23 cellular contexts compared by ENCODE assay signal in genomic region chr2:100699131-100699530, GRCh38.
DNase-seq lines count a peak whose midpoint lies in the region; ATAC-seq and TF ChIP-seq lines count a peak whose summit lies in the region.
"Had no signal": no experiment of that assay in that cellular context is flagged by ENCODE, and none has a peak within 500 bp of the region (broad histone marks: within the 10 kb centered on the region; RNA-seq: fewer than 3 reads in every experiment).

No MANE protein-coding gene starts in this region.

- H3K36me3 Mint-ChIP-seq in CD14-positive monocyte, result no peaks in the 10 kb centered on the region

- H3K9me3 ChIP-seq in right atrium auricular region (peaks cover 4 to 25% of the 10 kb centered on the region in 2 donors), esophagus muscularis mucosa (peaks cover 0 to 23% (median 15%) of the 10 kb centered on the region in 4 donors), lung (ENCODE audit: control insufficient read depth in 2 of 2, insufficient read depth in 1 of 2, low read length in 1 of 2) (peaks cover 0 to 1% of the 10 kb centered on the region in 2 donors), vagina (no peaks in the 10 kb centered on the region), adrenal gland (replicated peaks in 1 of 3) (peaks cover 0 to 9% (median 0%) of the 10 kb centered on the region in 3 donors)
- H3K9me3 ChIP-seq: BE2C had no signal

- H3K36me3 ChIP-seq in right atrium auricular region (no peaks in the 10 kb centered on the region), esophagus muscularis mucosa (no peaks in the 10 kb centered on the region), lung (ENCODE audit: control insufficient read depth in 2 of 2, insufficient read depth in 2 of 2, low read length in 2 of 2) (no peaks in the 10 kb centered on the region), vagina (no peaks in the 10 kb centered on the region), adrenal gland (replicated peaks in 1 of 2) (no peaks in the 10 kb centered on the region)
- H3K36me3 ChIP-seq: BE2C; BLaER1 treated with 17β-estradiol and CSF1 and Interleukin-3, amounts not matched to agents 10 nM and 100 nM had no signal

- TF ChIP-seq EP300 in esophagus muscularis mucosa (IDR thresholded peaks at IDR 0.05), result no peak

- no peaks in the 10 kb centered on the region for H3K4me1 Mint-ChIP-seq in CD14-positive monocyte

- H3K27ac Mint-ChIP-seq in CD14-positive monocyte, result no peak overlapping the region
- H3K27ac Mint-ChIP-seq: CD4-positive, alpha-beta memory T cell; GM23338; H9 had no signal

- peaks cover 5 to 35% (median 14%) of the 10 kb centered on the region in 7 donors for H3K9me3 Mint-ChIP-seq in CD14-positive monocyte

- DNase-seq in right atrium auricular region (ENCODE audit: low spot score) (peak; percentile 5), Right ventricle myocardium inferior (ENCODE audit: missing footprints) (no peak), esophagus muscularis mucosa (ENCODE audit: extremely low spot score) (peak; percentile 75), lung (ENCODE audit: low spot score) (peak; percentile 15), vagina (ENCODE audit: extremely low spot score in 2 of 2) (peak; percentile 58 to 60), adrenal gland (no peak), CD14-positive monocyte (ENCODE audit: low spot score) (no peak)
- DNase-seq: 8988T; ACHN; AML-193; BE2C; Calu3; CD4-positive, alpha-beta memory T cell; COR-L47; DMS53; DMS79 treated with DMSO at 0.1 percent for 48 hours; GF-D8; H9 had no signal

- no peak overlapping the region for H3K27ac ChIP-seq in right atrium auricular region
- H3K27ac ChIP-seq in esophagus muscularis mucosa (replicated peaks in 1 of 4), result no peak overlapping the region
- no peak overlapping the region for H3K27ac ChIP-seq in lung (ENCODE audit: low read depth in 1 of 2, low read length in 1 of 2)
- no peak overlapping the region for H3K27ac ChIP-seq in vagina
- no peak overlapping the region for H3K27ac ChIP-seq in adrenal gland
- H3K27ac ChIP-seq: A549; BLaER1 treated with 17β-estradiol and CSF1 and Interleukin-3, amounts not matched to agents 10 nM and 100 nM had no signal

- TF ChIP-seq POLR2A in esophagus muscularis mucosa (IDR thresholded peaks at IDR 0.05; ENCODE audit: low read depth), result no peak
- no peak for TF ChIP-seq POLR2A in vagina (IDR thresholded peaks at IDR 0.05)
- TF ChIP-seq POLR2A in adrenal gland (IDR thresholded peaks at IDR 0.05), result no peak

- H3K4me3 Mint-ChIP-seq in CD14-positive monocyte, result no peak overlapping the region
- H3K4me3 Mint-ChIP-seq: CD4-positive, alpha-beta memory T cell; GM23338; H9 had no signal

- TF ChIP-seq CTCF in right atrium auricular region (IDR thresholded peaks at IDR 0.05) (no peak), esophagus muscularis mucosa (IDR thresholded peaks at IDR 0.05) (no peak), lung (IDR thresholded peaks at IDR 0.05; ENCODE audit: control extremely low read depth, extremely low read depth) (no peak), vagina (IDR thresholded peaks at IDR 0.05) (no peak), adrenal gland (IDR thresholded peaks at IDR 0.05) (no peak), CD14-positive monocyte (IDR thresholded peaks at IDR 0.05) (no peak)

- H3K4me1 ChIP-seq in right atrium auricular region, result no peaks in the 10 kb centered on the region
- H3K4me1 ChIP-seq in esophagus muscularis mucosa, result peaks cover 0 to 13% (median 12%) of the 10 kb centered on the region in 4 donors
- H3K4me1 ChIP-seq in lung (ENCODE audit: control insufficient read depth in 2 of 2, insufficient read depth in 2 of 2, low read length in 2 of 2), result no peaks in the 10 kb centered on the region
- peaks cover 6% of the 10 kb centered on the region for H3K4me1 ChIP-seq in vagina
- no peaks in the 10 kb centered on the region for H3K4me1 ChIP-seq in adrenal gland (replicated peaks in 1 of 2)
- H3K4me1 ChIP-seq: A549; BE2C; BLaER1 treated with 17β-estradiol and CSF1 and Interleukin-3, amounts not matched to agents 10 nM and 100 nM had no signal

- intact Hi-C loops in Right ventricle myocardium inferior (cut with DNase I), result no loop called here
- intact Hi-C loops in esophagus muscularis mucosa (cut with DNase I), result no loop called here
- intact Hi-C loops in vagina (cut with DNase I), result no loop called here
- intact Hi-C loops in adrenal gland (cut with DNase I), result no loop called here
- intact Hi-C loops in CD14-positive monocyte (cut with micrococcal nuclease), result no loop called here

- 83% methylated on average over 5 of the region's 5 CpGs for WGBS in esophagus muscularis mucosa
- 79 to 81% methylated on average over 5 of the region's 5 CpGs for WGBS in lung, 2 donors
- WGBS in adrenal gland, 4 donors, result 76 to 79% (median 77%) methylated on average over 5 of the region's 5 CpGs

- ATAC-seq in Right ventricle myocardium inferior (no peak), lung (ENCODE audit: insufficient read depth, low FRiP score) (no peak), GM21528 (IDR thresholded peaks at IDR 0.05; ENCODE audit: low FRiP score, unreplicated experiment) (no peak)
- ATAC-seq: A549, GM23338, HCT116 had no signal

- peaks cover 7 to 14% (median 13%) of the 10 kb centered on the region in 3 donors for H3K27me3 Mint-ChIP-seq in CD14-positive monocyte (ENCODE audit: low read depth in 3 of 3)

- H3K4me3 ChIP-seq in right atrium auricular region (no peak overlapping the region), esophagus muscularis mucosa (no peak overlapping the region), lung (no peak overlapping the region), vagina (no peak overlapping the region), adrenal gland (no peak overlapping the region)
- H3K4me3 ChIP-seq: A549; BLaER1 treated with 17β-estradiol and CSF1 and Interleukin-3, amounts not matched to agents 10 nM and 100 nM; GM23338 had no signal

- no peaks in the 10 kb centered on the region for H3K27me3 ChIP-seq in right atrium auricular region
- H3K27me3 ChIP-seq in esophagus muscularis mucosa, result no peaks in the 10 kb centered on the region
- peaks cover 4% of the 10 kb centered on the region for H3K27me3 ChIP-seq in lung (ENCODE audit: control insufficient read depth, insufficient read depth)
- H3K27me3 ChIP-seq in vagina, result no peaks in the 10 kb centered on the region
- no peaks in the 10 kb centered on the region for H3K27me3 ChIP-seq in adrenal gland
- H3K27me3 ChIP-seq: BE2C; BLaER1 treated with 17β-estradiol and CSF1 and Interleukin-3, amounts not matched to agents 10 nM and 100 nM had no signal

Comparison
In these comparisons a context has a peak if more than half of its experiments do, and no peak if none do; other contexts are left out.
1. DNase-seq: peak in right atrium auricular region (single experiment), esophagus muscularis mucosa (single experiment), lung (single experiment) and vagina (2 of 2); none in Right ventricle myocardium inferior (single experiment), adrenal gland (0 of 7) and CD14-positive monocyte (single experiment).